ENCODE assay signal across 17 cellular contexts in genomic region chr9:133863193-133863592, GRCh38.
DNase-seq lines count a peak whose midpoint lies in the region; FAIRE-seq and TF ChIP-seq lines count a peak whose summit lies in the region.
"Had no signal": no experiment of that assay in that cellular context is flagged by ENCODE, and none has a peak within 500 bp of the region (broad histone marks: within the 10 kb centered on the region; RNA-seq: fewer than 3 reads in every experiment).

No MANE protein-coding gene starts in this region.

- H3K4me2 ChIP-seq in neuronal stem cell (ENCODE audit: insufficient read depth, low read length, poor library complexity, severe bottlenecking) = no peak overlapping the region

- TF ChIP-seq POLR2A in Peyer's patch (IDR thresholded peaks at IDR 0.05) (no peak), H54 (IDR thresholded peaks at IDR 0.05; ENCODE audit: low read depth, low read length) (no peak)

- H2BK5ac ChIP-seq in neuronal stem cell (ENCODE audit: low read length) = peak overlapping the region; percentile 57

- peak overlapping the region; percentile 15 for H3K18ac ChIP-seq in neuronal stem cell (ENCODE audit: low read length)

- H3K9me3 Mint-ChIP-seq in dendritic cell treated with granulocyte-macrophage colony-stimulating factor and Interleukin-4, amounts not matched to agents 40 ng/mL and 50 ng/mL, for 4 days = peaks cover 11% of the 10 kb centered on the region

- peaks cover 0 to 14% (median 0%) of the 10 kb centered on the region in 3 donors for H3K36me3 ChIP-seq in Peyer's patch
- peaks cover 7 to 32% of the 10 kb centered on the region in 2 donors for H3K36me3 ChIP-seq in neuronal stem cell (replicated peaks in 1 of 2; ENCODE audit: control insufficient read depth in 2 of 2, insufficient read depth in 2 of 2, low read length in 2 of 2)
- H3K36me3 ChIP-seq: brain microvascular endothelial cell, ovary had no signal

- peak overlapping the region; percentile 72 for H3K14ac ChIP-seq in neuronal stem cell (ENCODE audit: low read length)

- H3K4me1 Mint-ChIP-seq in dendritic cell treated with granulocyte-macrophage colony-stimulating factor and Interleukin-4, amounts not matched to agents 40 ng/mL and 50 ng/mL, for 4 days (ENCODE audit: low read depth) = peaks cover 35% of the 10 kb centered on the region

- peak overlapping the region; percentile 28 for H3K23ac ChIP-seq in neuronal stem cell (ENCODE audit: low read depth, low read length, poor library complexity)

- H4K8ac ChIP-seq in neuronal stem cell (ENCODE audit: low read depth, low read length) = no peak overlapping the region

- H3K4me1 ChIP-seq in Peyer's patch (peaks cover 0 to 3% (median 0%) of the 10 kb centered on the region in 4 donors), neuronal stem cell (ENCODE audit: control insufficient read depth in 2 of 2, insufficient read depth in 1 of 2, low read depth in 1 of 2, low read length in 2 of 2) (peaks cover 2 to 13% of the 10 kb centered on the region in 2 donors)

- H2BK120ac ChIP-seq in neuronal stem cell (ENCODE audit: low read depth, low read length) = no peak overlapping the region

- DNase-seq in Peyer's patch = no peak
- DNase-seq in neuronal stem cell (ENCODE audit: low spot score) = no peak
- no peak for DNase-seq in substantia nigra (lab: John Stamatoyannopoulos, UW)
- DNase-seq in T-helper 2 cell = no peak
- no peak for DNase-seq in COLO668 (lab: John Stamatoyannopoulos, UW; ENCODE audit: unreplicated experiment)
- DNase-seq in AG20443 (ENCODE audit: low spot score) = no peak
- DNase-seq in H54 (ENCODE audit: insufficient read length, low spot score) = no peak
- DNase-seq: activated naive CD4-positive, alpha-beta T cell; brain microvascular endothelial cell; effector memory CD8-positive, alpha-beta T cell; NCI-H1105; NCI-H2171 treated with DMSO at 0.1 percent for 48 hours; ovary; RPMI8226; stimulated activated CD4-positive, alpha-beta T cell treated with anti-CD3 and anti-CD28 coated beads, Interleukin-1b, Interleukin-23, amount 100 ng/mL, for 48 hours had no signal

- H3K9me3 ChIP-seq in Peyer's patch (no peaks in the 10 kb centered on the region), neuronal stem cell (replicated peaks in 1 of 2; ENCODE audit: control insufficient read depth in 2 of 2, insufficient read depth in 1 of 2, low read depth in 1 of 2, low read length in 2 of 2) (peaks cover 10 to 16% of the 10 kb centered on the region in 2 donors)
- H3K9me3 ChIP-seq: ovary had no signal

- no peak overlapping the region for H2BK15ac ChIP-seq in neuronal stem cell (ENCODE audit: low read length)

- no peak overlapping the region for H3K4ac ChIP-seq in neuronal stem cell (ENCODE audit: low read length)

- H4K91ac ChIP-seq in neuronal stem cell (ENCODE audit: low read depth, low read length, poor library complexity) = no peak overlapping the region

- FAIRE-seq in H54 (lab: Jason Lieb, UNC) = no peak

- H3K79me1 ChIP-seq in neuronal stem cell (ENCODE audit: low read depth, low read length) = peaks cover 17% of the 10 kb centered on the region

- peak overlapping the region; percentile 64 for H3K4me3 Mint-ChIP-seq in dendritic cell treated with granulocyte-macrophage colony-stimulating factor and Interleukin-4, amounts not matched to agents 40 ng/mL and 50 ng/mL, for 4 days
- H3K4me3 Mint-ChIP-seq: effector memory CD8-positive, alpha-beta T cell had no signal

- peak overlapping the region; percentile 22 to 73 (median 60) for H3K27ac ChIP-seq in Peyer's patch
- no peak overlapping the region for H3K27ac ChIP-seq in neuronal stem cell (replicated peaks; ENCODE audit: low read length)
- peak overlapping the region; percentile 42 for H3K27ac ChIP-seq in substantia nigra (ENCODE audit: low read depth, low read length, poor library complexity, severe bottlenecking)
- H3K27ac ChIP-seq: brain microvascular endothelial cell, ovary had no signal

- TF ChIP-seq CTCF in Peyer's patch (IDR thresholded peaks at IDR 0.05) = no peak

- no peaks in the 10 kb centered on the region for H3K27me3 Mint-ChIP-seq in dendritic cell treated with granulocyte-macrophage colony-stimulating factor and Interleukin-4, amounts not matched to agents 40 ng/mL and 50 ng/mL, for 4 days
- H3K27me3 Mint-ChIP-seq: effector memory CD8-positive, alpha-beta T cell; IgD-negative memory B cell had no signal

- no peaks in the 10 kb centered on the region for H3K27me3 ChIP-seq in Peyer's patch
- H3K27me3 ChIP-seq in neuronal stem cell (ENCODE audit: control insufficient read depth in 3 of 3, insufficient read depth in 3 of 3, low read depth in 1 of 3, low read length in 3 of 3) = no peaks in the 10 kb centered on the region
- H3K27me3 ChIP-seq: brain microvascular endothelial cell, ovary had no signal

- no peak overlapping the region for H2AFZ ChIP-seq in neuronal stem cell (ENCODE audit: low read length)

- H2AK5ac ChIP-seq in neuronal stem cell (ENCODE audit: low read depth, low read length) = no peak overlapping the region

- H2BK12ac ChIP-seq in neuronal stem cell (ENCODE audit: low read length) = no peak overlapping the region

- H3K4me3 ChIP-seq in Peyer's patch (peak overlapping the region in 2 of 4 donors; percentile 11 to 14), neuronal stem cell (ENCODE audit: low read length in 2 of 2) (no peak overlapping the region)
- H3K4me3 ChIP-seq: ovary had no signal

- H3K36me3 Mint-ChIP-seq in dendritic cell treated with granulocyte-macrophage colony-stimulating factor and Interleukin-4, amounts not matched to agents 40 ng/mL and 50 ng/mL, for 4 days (ENCODE audit: low read depth) = peaks cover 30% of the 10 kb centered on the region

- intact Hi-C loops in dendritic cell treated with granulocyte-macrophage colony-stimulating factor and Interleukin-4, amounts not matched to agents 40 ng/mL and 50 ng/mL, for 4 days (cut with micrococcal nuclease) = no loop called here

- peak overlapping the region; percentile 34 for H3K9ac ChIP-seq in neuronal stem cell (ENCODE audit: low read depth, low read length, poor library complexity)

- WGBS in neuronal stem cell (ENCODE audit: extremely low coverage in 2 of 2, insufficient read length in 2 of 2, insufficient replicate concordance in 1 of 2), 2 donors = no CpG with 5 or more reads among the region's 19 CpGs

- peak overlapping the region; percentile 94 for H3K27ac Mint-ChIP-seq in dendritic cell treated with granulocyte-macrophage colony-stimulating factor and Interleukin-4, amounts not matched to agents 40 ng/mL and 50 ng/mL, for 4 days
- H3K27ac Mint-ChIP-seq: effector memory CD8-positive, alpha-beta T cell had no signal
